Comparison of ENCODE assay signal across 7 cellular contexts in the genomic region with DNA sequence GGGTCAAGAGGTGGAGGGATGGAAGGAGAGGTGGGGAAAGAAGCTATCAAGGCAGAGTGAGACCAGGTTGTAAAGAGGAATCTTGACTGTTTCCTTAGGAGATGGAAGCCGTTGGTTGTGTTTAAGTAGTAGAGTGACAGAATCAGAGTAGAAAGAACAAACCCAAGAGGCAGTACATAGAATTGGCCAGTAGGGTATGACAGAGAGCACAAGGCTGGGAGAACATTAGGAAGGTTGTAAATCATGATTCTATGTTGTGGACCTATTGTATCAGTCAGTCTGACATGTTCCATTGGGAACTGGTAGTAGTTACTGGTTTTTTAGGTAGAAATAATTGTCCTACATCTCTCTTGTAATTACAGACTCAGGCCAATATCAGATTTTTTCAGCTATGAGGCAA.
A peak's percentile ranks its signal among the peaks of the same experiment; 100 is the strongest.
DNase-seq lines count a peak whose midpoint lies in the region; ATAC-seq and TF ChIP-seq lines count a peak whose summit lies in the region.

No MANE protein-coding gene starts in this region.

- ATAC-seq in GM18517 (IDR thresholded peaks at IDR 0.05; ENCODE audit: unreplicated experiment) (peak; percentile 74), HG02642 (IDR thresholded peaks at IDR 0.05; ENCODE audit: poor library complexity, unreplicated experiment) (peak; percentile 70), gastrocnemius medialis (no peak)

- H3K4me1 ChIP-seq in gastrocnemius medialis: peaks cover 0 to under 1% of the 10 kb centered on the region in 2 donors

- TF ChIP-seq CTCF in epithelial cell of proximal tubule (conservative IDR thresholded peaks at IDR 0.05; ENCODE audit: low read depth, low read length) (peak; percentile 92), gastrocnemius medialis (IDR thresholded peaks at IDR 0.05 in 4 of 5, conservative IDR thresholded peaks at IDR 0.05 in 1 of 5) (peak; percentile 15 to 53 (median 31))

- no peak overlapping the region for H3K27ac ChIP-seq in gastrocnemius medialis

- TF ChIP-seq POLR2A in gastrocnemius medialis (IDR thresholded peaks at IDR 0.05): no peak

- intact Hi-C loops in gastrocnemius medialis (cut with DNase I; ENCODE audit: low total_unique reads): no loop called here

- no peaks in the 10 kb centered on the region for H3K36me3 ChIP-seq in gastrocnemius medialis

- H3K4me3 ChIP-seq in epithelial cell of proximal tubule (ENCODE audit: low read depth, low read length) (no peak overlapping the region), gastrocnemius medialis (no peak overlapping the region)

- no peaks in the 10 kb centered on the region for H3K27me3 ChIP-seq in gastrocnemius medialis

- in situ Hi-C loops in gastrocnemius medialis (cut with MboI; ENCODE audit: low sequenced_read_pairs in 4 of 4): no loop called here

- peak; percentile 16 for DNase-seq in NCI-H69 (lab: John Stamatoyannopoulos, UW)
- no peak for DNase-seq in epithelial cell of proximal tubule (ENCODE audit: low read depth)
- DNase-seq in gastrocnemius medialis: no peak
- no peak for DNase-seq in activated CD4-positive, alpha-beta T cell treated with anti-CD3 and anti-CD28 coated beads for 48 hours
- no peak for DNase-seq in activated naive CD4-positive, alpha-beta T cell treated with anti-CD3 and anti-CD28 coated beads, Interleukin-2, amount 50 U/mL, for 16 hours

- no peaks in the 10 kb centered on the region for H3K9me3 ChIP-seq in gastrocnemius medialis

Comparison
In these comparisons a context has a peak if more than half of its experiments do, and no peak if none do; other contexts are left out.
1. ATAC-seq: peak in GM18517 (single experiment) and HG02642 (single experiment); none in gastrocnemius medialis (0 of 2).